1 cellular context compared by ENCODE assay signal in the genomic region with DNA sequence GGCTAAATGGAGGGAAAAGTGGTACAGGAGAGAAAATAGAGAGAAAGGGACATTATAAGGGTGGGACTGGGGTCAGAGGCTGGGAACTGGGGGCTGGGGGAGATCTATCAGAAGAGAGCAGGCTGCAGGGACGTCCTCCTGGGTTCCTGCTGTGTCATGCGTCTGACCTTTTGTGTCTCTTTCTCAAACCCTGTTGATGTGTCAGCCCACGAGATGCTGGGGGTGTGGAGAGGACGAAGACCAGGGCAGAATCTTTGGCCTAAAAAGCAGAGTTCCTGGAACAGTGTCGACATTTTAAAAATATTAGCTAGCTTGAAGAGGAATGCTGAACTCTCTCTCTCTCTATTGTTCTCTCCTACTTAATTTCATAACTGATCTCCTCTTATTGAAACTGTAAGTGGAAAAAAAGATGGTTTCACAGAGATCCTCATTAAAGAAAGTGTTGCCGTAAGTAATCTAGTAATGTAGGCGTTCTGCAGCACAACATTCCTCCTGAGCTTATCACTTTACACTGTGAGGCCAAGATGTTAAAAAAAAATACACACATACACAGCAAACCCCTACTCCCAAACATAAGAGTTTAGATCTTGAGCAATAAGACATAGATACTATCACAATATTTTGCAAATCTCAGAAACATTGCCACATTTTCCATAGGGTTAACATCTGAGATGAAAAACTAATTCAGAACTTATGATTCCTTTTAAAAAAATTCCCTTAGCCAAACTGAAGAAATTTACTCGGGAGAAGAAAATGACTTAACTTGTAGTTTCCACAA.
A peak's percentile ranks its signal among the peaks of the same experiment; 100 is the strongest.
TF ChIP-seq lines count a peak whose summit lies in the region.

No MANE protein-coding gene starts in this region.

TF ChIP-seq in K562, 482 proteins besides CTCF, POLR2A, EP300 and RAD21 (continued from another document and continues in another):
- no peak for TF ChIP-seq CEBPG (CRISPR knock-in tag; IDR thresholded peaks at IDR 0.05)
- TF ChIP-seq CEBPG (tag; conservative IDR thresholded peaks at IDR 0.05 in 1 of 2, IDR thresholded peaks at IDR 0.05 in 1 of 2): peak in 1 of 2 experiments; percentile 92; a peak in 3 of 4 replicates
- TF ChIP-seq OTX1 (CRISPR knock-in tag; IDR thresholded peaks at IDR 0.05): no peak
- TF ChIP-seq CBX5 (IDR thresholded peaks at IDR 0.05; ENCODE audit: borderline replicate concordance, low read depth): no peak
- TF ChIP-seq, protein P1, sequence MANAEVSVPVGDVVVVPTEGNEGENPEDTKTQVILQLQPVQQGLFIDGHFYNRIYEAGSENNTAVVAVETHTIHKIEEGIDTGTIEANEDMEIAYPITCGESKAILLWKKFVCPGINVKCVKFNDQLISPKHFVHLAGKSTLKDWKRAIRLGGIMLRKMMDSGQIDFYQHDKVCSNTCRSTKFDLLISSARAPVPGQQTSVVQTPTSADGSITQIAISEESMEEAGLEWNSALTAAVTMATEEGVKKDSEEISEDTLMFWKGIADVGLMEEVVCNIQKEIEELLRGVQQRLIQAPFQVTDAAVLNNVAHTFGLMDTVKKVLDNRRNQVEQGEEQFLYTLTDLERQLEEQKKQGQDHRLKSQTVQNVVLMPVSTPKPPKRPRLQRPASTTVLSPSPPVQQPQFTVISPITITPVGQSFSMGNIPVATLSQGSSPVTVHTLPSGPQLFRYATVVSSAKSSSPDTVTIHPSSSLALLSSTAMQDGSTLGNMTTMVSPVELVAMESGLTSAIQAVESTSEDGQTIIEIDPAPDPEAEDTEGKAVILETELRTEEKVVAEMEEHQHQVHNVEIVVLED (CRISPR knock-in tag; IDR thresholded peaks at IDR 0.05): no peak
- TF ChIP-seq GATAD2B (IDR thresholded peaks at IDR 0.05; ENCODE audit: borderline replicate concordance): no peak
- TF ChIP-seq PHF20 (IDR thresholded peaks at IDR 0.05; ENCODE audit: partially characterized antibody): no peak
- peak; percentile 92; the same call in 1 of the 2 replicates for TF ChIP-seq ZBTB7A (IDR thresholded peaks at IDR 0.05; ENCODE audit: borderline replicate concordance, control insufficient read depth, low read depth, low read length)
- peak; percentile 58; the same call in 1 of the 2 replicates for TF ChIP-seq LEF1 (IDR thresholded peaks at IDR 0.05)
- TF ChIP-seq, protein P2, sequence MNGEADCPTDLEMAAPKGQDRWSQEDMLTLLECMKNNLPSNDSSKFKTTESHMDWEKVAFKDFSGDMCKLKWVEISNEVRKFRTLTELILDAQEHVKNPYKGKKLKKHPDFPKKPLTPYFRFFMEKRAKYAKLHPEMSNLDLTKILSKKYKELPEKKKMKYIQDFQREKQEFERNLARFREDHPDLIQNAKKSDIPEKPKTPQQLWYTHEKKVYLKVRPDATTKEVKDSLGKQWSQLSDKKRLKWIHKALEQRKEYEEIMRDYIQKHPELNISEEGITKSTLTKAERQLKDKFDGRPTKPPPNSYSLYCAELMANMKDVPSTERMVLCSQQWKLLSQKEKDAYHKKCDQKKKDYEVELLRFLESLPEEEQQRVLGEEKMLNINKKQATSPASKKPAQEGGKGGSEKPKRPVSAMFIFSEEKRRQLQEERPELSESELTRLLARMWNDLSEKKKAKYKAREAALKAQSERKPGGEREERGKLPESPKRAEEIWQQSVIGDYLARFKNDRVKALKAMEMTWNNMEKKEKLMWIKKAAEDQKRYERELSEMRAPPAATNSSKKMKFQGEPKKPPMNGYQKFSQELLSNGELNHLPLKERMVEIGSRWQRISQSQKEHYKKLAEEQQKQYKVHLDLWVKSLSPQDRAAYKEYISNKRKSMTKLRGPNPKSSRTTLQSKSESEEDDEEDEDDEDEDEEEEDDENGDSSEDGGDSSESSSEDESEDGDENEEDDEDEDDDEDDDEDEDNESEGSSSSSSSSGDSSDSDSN (IDR thresholded peaks at IDR 0.05; ENCODE audit: borderline replicate concordance in 1 of 2, low read depth in 2 of 2, low read length in 2 of 2): no peak
- TF ChIP-seq, protein P3, sequence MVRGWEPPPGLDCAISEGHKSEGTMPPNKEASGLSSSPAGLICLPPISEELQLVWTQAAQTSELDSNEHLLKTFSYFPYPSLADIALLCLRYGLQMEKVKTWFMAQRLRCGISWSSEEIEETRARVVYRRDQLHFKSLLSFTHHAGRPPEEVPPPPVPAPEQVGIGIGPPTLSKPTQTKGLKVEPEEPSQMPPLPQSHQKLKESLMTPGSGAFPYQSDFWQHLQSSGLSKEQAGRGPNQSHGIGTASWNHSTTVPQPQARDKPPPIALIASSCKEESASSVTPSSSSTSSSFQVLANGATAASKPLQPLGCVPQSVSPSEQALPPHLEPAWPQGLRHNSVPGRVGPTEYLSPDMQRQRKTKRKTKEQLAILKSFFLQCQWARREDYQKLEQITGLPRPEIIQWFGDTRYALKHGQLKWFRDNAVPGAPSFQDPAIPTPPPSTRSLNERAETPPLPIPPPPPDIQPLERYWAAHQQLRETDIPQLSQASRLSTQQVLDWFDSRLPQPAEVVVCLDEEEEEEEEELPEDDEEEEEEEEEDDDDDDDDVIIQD (CRISPR knock-in tag; IDR thresholded peaks at IDR 0.05): no peak
- TF ChIP-seq, protein P4, sequence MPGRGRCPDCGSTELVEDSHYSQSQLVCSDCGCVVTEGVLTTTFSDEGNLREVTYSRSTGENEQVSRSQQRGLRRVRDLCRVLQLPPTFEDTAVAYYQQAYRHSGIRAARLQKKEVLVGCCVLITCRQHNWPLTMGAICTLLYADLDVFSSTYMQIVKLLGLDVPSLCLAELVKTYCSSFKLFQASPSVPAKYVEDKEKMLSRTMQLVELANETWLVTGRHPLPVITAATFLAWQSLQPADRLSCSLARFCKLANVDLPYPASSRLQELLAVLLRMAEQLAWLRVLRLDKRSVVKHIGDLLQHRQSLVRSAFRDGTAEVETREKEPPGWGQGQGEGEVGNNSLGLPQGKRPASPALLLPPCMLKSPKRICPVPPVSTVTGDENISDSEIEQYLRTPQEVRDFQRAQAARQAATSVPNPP (IDR thresholded peaks at IDR 0.05; ENCODE audit: borderline replicate concordance, insufficient read depth, insufficient read length): no peak
- no peak for TF ChIP-seq POLR2G (IDR thresholded peaks at IDR 0.05; ENCODE audit: low read depth, low read length)
- TF ChIP-seq EHMT2 (IDR thresholded peaks at IDR 0.05): peak; percentile 53; the same call in 1 of the 2 replicates
- TF ChIP-seq, protein P5, sequence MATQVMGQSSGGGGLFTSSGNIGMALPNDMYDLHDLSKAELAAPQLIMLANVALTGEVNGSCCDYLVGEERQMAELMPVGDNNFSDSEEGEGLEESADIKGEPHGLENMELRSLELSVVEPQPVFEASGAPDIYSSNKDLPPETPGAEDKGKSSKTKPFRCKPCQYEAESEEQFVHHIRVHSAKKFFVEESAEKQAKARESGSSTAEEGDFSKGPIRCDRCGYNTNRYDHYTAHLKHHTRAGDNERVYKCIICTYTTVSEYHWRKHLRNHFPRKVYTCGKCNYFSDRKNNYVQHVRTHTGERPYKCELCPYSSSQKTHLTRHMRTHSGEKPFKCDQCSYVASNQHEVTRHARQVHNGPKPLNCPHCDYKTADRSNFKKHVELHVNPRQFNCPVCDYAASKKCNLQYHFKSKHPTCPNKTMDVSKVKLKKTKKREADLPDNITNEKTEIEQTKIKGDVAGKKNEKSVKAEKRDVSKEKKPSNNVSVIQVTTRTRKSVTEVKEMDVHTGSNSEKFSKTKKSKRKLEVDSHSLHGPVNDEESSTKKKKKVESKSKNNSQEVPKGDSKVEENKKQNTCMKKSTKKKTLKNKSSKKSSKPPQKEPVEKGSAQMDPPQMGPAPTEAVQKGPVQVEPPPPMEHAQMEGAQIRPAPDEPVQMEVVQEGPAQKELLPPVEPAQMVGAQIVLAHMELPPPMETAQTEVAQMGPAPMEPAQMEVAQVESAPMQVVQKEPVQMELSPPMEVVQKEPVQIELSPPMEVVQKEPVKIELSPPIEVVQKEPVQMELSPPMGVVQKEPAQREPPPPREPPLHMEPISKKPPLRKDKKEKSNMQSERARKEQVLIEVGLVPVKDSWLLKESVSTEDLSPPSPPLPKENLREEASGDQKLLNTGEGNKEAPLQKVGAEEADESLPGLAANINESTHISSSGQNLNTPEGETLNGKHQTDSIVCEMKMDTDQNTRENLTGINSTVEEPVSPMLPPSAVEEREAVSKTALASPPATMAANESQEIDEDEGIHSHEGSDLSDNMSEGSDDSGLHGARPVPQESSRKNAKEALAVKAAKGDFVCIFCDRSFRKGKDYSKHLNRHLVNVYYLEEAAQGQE (CRISPR knock-in tag; IDR thresholded peaks at IDR 0.05; ENCODE audit: low read depth): no peak
- TF ChIP-seq, protein P6, sequence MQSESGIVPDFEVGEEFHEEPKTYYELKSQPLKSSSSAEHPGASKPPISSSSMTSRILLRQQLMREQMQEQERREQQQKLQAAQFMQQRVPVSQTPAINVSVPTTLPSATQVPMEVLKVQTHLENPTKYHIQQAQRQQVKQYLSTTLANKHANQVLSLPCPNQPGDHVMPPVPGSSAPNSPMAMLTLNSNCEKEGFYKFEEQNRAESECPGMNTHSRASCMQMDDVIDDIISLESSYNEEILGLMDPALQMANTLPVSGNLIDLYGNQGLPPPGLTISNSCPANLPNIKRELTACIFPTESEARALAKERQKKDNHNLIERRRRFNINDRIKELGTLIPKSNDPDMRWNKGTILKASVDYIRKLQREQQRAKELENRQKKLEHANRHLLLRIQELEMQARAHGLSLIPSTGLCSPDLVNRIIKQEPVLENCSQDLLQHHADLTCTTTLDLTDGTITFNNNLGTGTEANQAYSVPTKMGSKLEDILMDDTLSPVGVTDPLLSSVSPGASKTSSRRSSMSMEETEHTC (IDR thresholded peaks at IDR 0.05): peak; percentile 14; the same call in 1 of the 2 replicates
- TF ChIP-seq ZNF124 (CRISPR knock-in tag; IDR thresholded peaks at IDR 0.05): no peak
- 0 out of 2 replicates have a peak, but pooled peaks have one; percentile 43 for TF ChIP-seq GTF2A2 (tag; IDR thresholded peaks at IDR 0.05)
- TF ChIP-seq, protein P7, sequence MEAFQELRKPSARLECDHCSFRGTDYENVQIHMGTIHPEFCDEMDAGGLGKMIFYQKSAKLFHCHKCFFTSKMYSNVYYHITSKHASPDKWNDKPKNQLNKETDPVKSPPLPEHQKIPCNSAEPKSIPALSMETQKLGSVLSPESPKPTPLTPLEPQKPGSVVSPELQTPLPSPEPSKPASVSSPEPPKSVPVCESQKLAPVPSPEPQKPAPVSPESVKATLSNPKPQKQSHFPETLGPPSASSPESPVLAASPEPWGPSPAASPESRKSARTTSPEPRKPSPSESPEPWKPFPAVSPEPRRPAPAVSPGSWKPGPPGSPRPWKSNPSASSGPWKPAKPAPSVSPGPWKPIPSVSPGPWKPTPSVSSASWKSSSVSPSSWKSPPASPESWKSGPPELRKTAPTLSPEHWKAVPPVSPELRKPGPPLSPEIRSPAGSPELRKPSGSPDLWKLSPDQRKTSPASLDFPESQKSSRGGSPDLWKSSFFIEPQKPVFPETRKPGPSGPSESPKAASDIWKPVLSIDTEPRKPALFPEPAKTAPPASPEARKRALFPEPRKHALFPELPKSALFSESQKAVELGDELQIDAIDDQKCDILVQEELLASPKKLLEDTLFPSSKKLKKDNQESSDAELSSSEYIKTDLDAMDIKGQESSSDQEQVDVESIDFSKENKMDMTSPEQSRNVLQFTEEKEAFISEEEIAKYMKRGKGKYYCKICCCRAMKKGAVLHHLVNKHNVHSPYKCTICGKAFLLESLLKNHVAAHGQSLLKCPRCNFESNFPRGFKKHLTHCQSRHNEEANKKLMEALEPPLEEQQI (IDR thresholded peaks at IDR 0.05): 0 out of 2 replicates have a peak, but pooled peaks have one; percentile 12
- TF ChIP-seq JUN (IDR thresholded peaks at IDR 0.05; ENCODE audit: borderline replicate concordance, low read depth, low read length): 0 out of 2 replicates have a peak, but pooled peaks have one; percentile 17
- no peak for TF ChIP-seq JUN (CRISPR knock-in tag; IDR thresholded peaks at IDR 0.05; ENCODE audit: borderline replicate concordance)
- peak in 1 of 2 experiments; percentile 69; a peak in 1 of 4 replicates for TF ChIP-seq RCOR1 (IDR thresholded peaks at IDR 0.05; ENCODE audit: borderline replicate concordance in 1 of 2, low read depth in 2 of 2, low read length in 2 of 2)
- TF ChIP-seq ZKSCAN1 (IDR thresholded peaks at IDR 0.05; ENCODE audit: low read depth, low read length): no peak
- TF ChIP-seq TAF15 (IDR thresholded peaks at IDR 0.05; ENCODE audit: low read depth, low read length): no peak
- TF ChIP-seq, protein P8, sequence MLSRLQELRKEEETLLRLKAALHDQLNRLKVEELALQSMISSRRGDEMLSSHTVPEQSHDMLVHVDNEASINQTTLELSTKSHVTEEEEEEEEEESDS (CRISPR knock-in tag; IDR thresholded peaks at IDR 0.05): no peak
- TF ChIP-seq SREBF2 (CRISPR knock-in tag; IDR thresholded peaks at IDR 0.05): no peak
- peak; percentile 57; the same call in 1 of the 2 replicates for TF ChIP-seq SOX6 (IDR thresholded peaks at IDR 0.05)
- TF ChIP-seq ELF4 (CRISPR knock-in tag; IDR thresholded peaks at IDR 0.05): peak; percentile 46; the same call in 1 of the 2 replicates
- TF ChIP-seq CHD1 (IDR thresholded peaks at IDR 0.05; ENCODE audit: low read length): no peak
- TF ChIP-seq MAFG (tag; conservative IDR thresholded peaks at IDR 0.05): peak; percentile 75
- TF ChIP-seq, protein P9, sequence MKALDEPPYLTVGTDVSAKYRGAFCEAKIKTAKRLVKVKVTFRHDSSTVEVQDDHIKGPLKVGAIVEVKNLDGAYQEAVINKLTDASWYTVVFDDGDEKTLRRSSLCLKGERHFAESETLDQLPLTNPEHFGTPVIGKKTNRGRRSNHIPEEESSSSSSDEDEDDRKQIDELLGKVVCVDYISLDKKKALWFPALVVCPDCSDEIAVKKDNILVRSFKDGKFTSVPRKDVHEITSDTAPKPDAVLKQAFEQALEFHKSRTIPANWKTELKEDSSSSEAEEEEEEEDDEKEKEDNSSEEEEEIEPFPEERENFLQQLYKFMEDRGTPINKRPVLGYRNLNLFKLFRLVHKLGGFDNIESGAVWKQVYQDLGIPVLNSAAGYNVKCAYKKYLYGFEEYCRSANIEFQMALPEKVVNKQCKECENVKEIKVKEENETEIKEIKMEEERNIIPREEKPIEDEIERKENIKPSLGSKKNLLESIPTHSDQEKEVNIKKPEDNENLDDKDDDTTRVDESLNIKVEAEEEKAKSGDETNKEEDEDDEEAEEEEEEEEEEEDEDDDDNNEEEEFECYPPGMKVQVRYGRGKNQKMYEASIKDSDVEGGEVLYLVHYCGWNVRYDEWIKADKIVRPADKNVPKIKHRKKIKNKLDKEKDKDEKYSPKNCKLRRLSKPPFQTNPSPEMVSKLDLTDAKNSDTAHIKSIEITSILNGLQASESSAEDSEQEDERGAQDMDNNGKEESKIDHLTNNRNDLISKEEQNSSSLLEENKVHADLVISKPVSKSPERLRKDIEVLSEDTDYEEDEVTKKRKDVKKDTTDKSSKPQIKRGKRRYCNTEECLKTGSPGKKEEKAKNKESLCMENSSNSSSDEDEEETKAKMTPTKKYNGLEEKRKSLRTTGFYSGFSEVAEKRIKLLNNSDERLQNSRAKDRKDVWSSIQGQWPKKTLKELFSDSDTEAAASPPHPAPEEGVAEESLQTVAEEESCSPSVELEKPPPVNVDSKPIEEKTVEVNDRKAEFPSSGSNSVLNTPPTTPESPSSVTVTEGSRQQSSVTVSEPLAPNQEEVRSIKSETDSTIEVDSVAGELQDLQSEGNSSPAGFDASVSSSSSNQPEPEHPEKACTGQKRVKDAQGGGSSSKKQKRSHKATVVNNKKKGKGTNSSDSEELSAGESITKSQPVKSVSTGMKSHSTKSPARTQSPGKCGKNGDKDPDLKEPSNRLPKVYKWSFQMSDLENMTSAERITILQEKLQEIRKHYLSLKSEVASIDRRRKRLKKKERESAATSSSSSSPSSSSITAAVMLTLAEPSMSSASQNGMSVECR (CRISPR knock-in tag; IDR thresholded peaks at IDR 0.05): no peak
- no peak for TF ChIP-seq LCOR (CRISPR knock-in tag; IDR thresholded peaks at IDR 0.05)
- TF ChIP-seq ZNF408 (CRISPR knock-in tag; IDR thresholded peaks at IDR 0.05; ENCODE audit: low read depth): no peak
- TF ChIP-seq ZNF76 (CRISPR knock-in tag; IDR thresholded peaks at IDR 0.05; ENCODE audit: borderline replicate concordance): no peak
